ENCODE assay signal across 3 cellular contexts in genomic region chr6:43700939-43701547, GRCh38. TPM values are rescaled to one million over a fixed set of nuclear protein-coding genes. Genes with fewer than 3 reads are reported as not detected.
"Had no signal": no experiment of that assay in that cellular context is flagged by ENCODE, and none has a peak within 500 bp of the region (broad histone marks: within the 10 kb centered on the region; RNA-seq: fewer than 3 reads in every experiment).

No MANE protein-coding gene starts in this region.

RNA-seq across cellular contexts. Expression of gene RSPH9, which starts 56.2 kb away (rescaled TPM):
- total RNA-seq: mesenteric fat pad; naive thymus-derived CD4-positive, alpha-beta T cell; thoracic aorta had no signal
